In the genomic region with DNA sequence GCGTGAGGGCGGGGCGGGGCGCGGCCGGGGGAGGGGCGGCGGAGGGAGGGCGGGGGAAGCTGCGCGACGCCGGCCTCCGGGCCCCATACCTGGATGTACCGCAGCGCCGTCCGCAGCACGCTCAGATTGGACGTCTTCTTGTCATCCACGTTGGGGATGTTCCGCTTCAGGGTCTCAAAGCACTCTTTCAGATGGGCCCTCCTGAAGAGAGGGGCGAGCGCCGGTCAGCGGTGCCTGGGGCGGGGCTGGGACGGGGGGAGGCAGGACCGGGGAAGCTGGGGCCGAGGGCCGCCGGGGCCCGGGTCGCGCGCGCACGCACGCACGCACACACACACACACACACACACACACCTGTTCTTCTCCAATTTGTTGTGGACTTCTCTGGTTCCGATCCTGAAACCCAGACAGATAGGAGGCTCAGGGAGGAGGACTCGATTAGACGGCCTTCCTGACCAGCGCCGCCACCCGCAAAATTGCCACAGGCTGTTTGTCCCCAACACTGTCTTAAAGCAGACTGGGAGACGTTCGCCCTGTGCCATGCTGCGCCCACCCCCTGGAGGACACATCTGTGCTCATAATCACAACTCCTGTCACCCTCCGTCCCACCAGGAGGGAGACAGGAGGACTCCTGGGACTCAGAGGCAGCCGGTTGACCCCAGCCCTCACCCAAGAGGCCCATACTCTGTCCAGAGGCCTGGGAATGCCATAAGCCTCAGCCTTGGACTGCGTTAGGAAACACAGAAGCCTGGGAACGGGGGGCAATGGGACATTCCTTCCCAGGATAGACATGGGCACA, we compare ENCODE assay signal across 1 cellular context.
A peak's percentile ranks its signal among the peaks of the same experiment; 100 is the strongest.
TF ChIP-seq lines count a peak whose summit lies in the region.

No MANE protein-coding gene starts in this region.

TF ChIP-seq in HEK293, 187 proteins besides CTCF, POLR2A, EP300 and RAD21 (continued from another document):
- TF ChIP-seq ZBTB44 (tag by site-specific recombination; IDR thresholded peaks at IDR 0.05) (no peak), KLF8 (tag by site-specific recombination; IDR thresholded peaks at IDR 0.05) (peak; percentile 15; the same call in 1 of the 2 replicates), GFI1B (tag by site-specific recombination; IDR thresholded peaks at IDR 0.05) (no peak), ZBTB17 (tag by site-specific recombination; IDR thresholded peaks at IDR 0.05) (0 out of 2 replicates have a peak, but pooled peaks have one; percentile 39), ZNF530 (tag by site-specific recombination; IDR thresholded peaks at IDR 0.05; ENCODE audit: low read depth) (no peak), ZNF529 (tag by site-specific recombination; IDR thresholded peaks at IDR 0.05; ENCODE audit: insufficient replicate concordance) (no peak), ZNF175 (tag by site-specific recombination; IDR thresholded peaks at IDR 0.05) (no peak)
- TF ChIP-seq, protein P1, sequence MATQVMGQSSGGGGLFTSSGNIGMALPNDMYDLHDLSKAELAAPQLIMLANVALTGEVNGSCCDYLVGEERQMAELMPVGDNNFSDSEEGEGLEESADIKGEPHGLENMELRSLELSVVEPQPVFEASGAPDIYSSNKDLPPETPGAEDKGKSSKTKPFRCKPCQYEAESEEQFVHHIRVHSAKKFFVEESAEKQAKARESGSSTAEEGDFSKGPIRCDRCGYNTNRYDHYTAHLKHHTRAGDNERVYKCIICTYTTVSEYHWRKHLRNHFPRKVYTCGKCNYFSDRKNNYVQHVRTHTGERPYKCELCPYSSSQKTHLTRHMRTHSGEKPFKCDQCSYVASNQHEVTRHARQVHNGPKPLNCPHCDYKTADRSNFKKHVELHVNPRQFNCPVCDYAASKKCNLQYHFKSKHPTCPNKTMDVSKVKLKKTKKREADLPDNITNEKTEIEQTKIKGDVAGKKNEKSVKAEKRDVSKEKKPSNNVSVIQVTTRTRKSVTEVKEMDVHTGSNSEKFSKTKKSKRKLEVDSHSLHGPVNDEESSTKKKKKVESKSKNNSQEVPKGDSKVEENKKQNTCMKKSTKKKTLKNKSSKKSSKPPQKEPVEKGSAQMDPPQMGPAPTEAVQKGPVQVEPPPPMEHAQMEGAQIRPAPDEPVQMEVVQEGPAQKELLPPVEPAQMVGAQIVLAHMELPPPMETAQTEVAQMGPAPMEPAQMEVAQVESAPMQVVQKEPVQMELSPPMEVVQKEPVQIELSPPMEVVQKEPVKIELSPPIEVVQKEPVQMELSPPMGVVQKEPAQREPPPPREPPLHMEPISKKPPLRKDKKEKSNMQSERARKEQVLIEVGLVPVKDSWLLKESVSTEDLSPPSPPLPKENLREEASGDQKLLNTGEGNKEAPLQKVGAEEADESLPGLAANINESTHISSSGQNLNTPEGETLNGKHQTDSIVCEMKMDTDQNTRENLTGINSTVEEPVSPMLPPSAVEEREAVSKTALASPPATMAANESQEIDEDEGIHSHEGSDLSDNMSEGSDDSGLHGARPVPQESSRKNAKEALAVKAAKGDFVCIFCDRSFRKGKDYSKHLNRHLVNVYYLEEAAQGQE (tag by site-specific recombination; IDR thresholded peaks at IDR 0.05), result no peak
- TF ChIP-seq, protein P2, sequence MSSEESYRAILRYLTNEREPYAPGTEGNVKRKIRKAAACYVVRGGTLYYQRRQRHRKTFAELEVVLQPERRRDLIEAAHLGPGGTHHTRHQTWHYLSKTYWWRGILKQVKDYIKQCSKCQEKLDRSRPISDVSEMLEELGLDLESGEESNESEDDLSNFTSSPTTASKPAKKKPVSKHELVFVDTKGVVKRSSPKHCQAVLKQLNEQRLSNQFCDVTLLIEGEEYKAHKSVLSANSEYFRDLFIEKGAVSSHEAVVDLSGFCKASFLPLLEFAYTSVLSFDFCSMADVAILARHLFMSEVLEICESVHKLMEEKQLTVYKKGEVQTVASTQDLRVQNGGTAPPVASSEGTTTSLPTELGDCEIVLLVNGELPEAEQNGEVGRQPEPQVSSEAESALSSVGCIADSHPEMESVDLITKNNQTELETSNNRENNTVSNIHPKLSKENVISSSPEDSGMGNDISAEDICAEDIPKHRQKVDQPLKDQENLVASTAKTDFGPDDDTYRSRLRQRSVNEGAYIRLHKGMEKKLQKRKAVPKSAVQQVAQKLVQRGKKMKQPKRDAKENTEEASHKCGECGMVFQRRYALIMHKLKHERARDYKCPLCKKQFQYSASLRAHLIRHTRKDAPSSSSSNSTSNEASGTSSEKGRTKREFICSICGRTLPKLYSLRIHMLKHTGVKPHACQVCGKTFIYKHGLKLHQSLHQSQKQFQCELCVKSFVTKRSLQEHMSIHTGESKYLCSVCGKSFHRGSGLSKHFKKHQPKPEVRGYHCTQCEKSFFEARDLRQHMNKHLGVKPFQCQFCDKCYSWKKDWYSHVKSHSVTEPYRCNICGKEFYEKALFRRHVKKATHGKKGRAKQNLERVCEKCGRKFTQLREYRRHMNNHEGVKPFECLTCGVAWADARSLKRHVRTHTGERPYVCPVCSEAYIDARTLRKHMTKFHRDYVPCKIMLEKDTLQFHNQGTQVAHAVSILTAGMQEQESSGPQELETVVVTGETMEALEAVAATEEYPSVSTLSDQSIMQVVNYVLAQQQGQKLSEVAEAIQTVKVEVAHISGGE (tag by site-specific recombination; conservative IDR thresholded peaks at IDR 0.05; ENCODE audit: low read depth), result no peak
